Comparison of ENCODE assay signal across 12 cellular contexts in genomic region chr11:71789444-71790196, GRCh38. TPM values are rescaled to one million over a fixed set of nuclear protein-coding genes. Genes with fewer than 3 reads are reported as not detected.
DNase-seq lines count a peak whose midpoint lies in the region; TF ChIP-seq lines count a peak whose summit lies in the region.
"Not testable (repeated sequence)": the region's sequence is repeated elsewhere in the genome, so short reads cannot be mapped to it uniquely, and the experiment has no call there.
"Had no signal": no experiment of that assay in that cellular context is flagged by ENCODE, and none has a peak within 500 bp of the region (broad histone marks: within the 10 kb centered on the region; RNA-seq: fewer than 3 reads in every experiment).

No MANE protein-coding gene starts in this region.

- not testable (repeated sequence) for H3K36me3 Mint-ChIP-seq in activated naive CD4-positive, alpha-beta T cell treated with anti-CD3 and anti-CD28 coated beads, Interleukin-2, amount 50 U/mL, for 24 hours

- not testable (repeated sequence) for H3K9me3 ChIP-seq in BLaER1 treated with 17β-estradiol and CSF1 and Interleukin-3, amounts not matched to agents 10 nM and 100 nM (replicated peaks in 1 of 11); GM23248 (ENCODE audit: low read depth); osteoblast (ENCODE audit: low read depth, low read length)

- not testable (repeated sequence) for H4K20me1 ChIP-seq in BLaER1 treated with 17β-estradiol and CSF1 and Interleukin-3, amounts not matched to agents 10 nM and 100 nM; GM23248 (ENCODE audit: insufficient read depth); osteoblast (ENCODE audit: insufficient read depth, low read length)

- H3K9ac ChIP-seq in BLaER1 treated with 17β-estradiol and CSF1 and Interleukin-3, amounts not matched to agents 10 nM and 100 nM; GM23248: not testable (repeated sequence)

- WGBS in GM23248 (ENCODE audit: low coverage in 1 of 2, low lambda C conversion rate in 2 of 2, missing lambda C conversion rate in 2 of 2), 2 experiments = 77 to 80% methylated on average over 8 of the region's 8 CpGs

- peak overlapping the region; percentile 12 for H3K27ac Mint-ChIP-seq in activated naive CD4-positive, alpha-beta T cell treated with anti-CD3 and anti-CD28 coated beads, Interleukin-2, amount 50 U/mL, for 24 hours

- H3K4me3 Mint-ChIP-seq in activated naive CD4-positive, alpha-beta T cell treated with anti-CD3 and anti-CD28 coated beads, Interleukin-2, amount 50 U/mL, for 24 hours = not testable (repeated sequence)

- peaks cover 18% of the 10 kb centered on the region for H3F3A ChIP-seq in GM23248 (ENCODE audit: insufficient read depth)

- H3K79me2 ChIP-seq in GM23248 (ENCODE audit: insufficient read depth); osteoblast (ENCODE audit: insufficient read depth, low read length): not testable (repeated sequence)

- H3K9me3 Mint-ChIP-seq in activated naive CD4-positive, alpha-beta T cell treated with anti-CD3 and anti-CD28 coated beads, Interleukin-2, amount 50 U/mL, for 24 hours = not testable (repeated sequence)

- not testable (repeated sequence) for H3K27me3 ChIP-seq in BLaER1 treated with 17β-estradiol and CSF1 and Interleukin-3, amounts not matched to agents 10 nM and 100 nM; GM23248 (replicated peaks; ENCODE audit: insufficient read depth); osteoblast (ENCODE audit: insufficient read depth, low read length)

- H3K9me2 ChIP-seq in GM23248 (ENCODE audit: insufficient read depth) = not testable (repeated sequence)

- peak overlapping the region in 3 of 11 experiments; percentile 3 to 34 (median 17); a peak in 4 of 22 replicates for H3K27ac ChIP-seq in BLaER1 treated with 17β-estradiol and CSF1 and Interleukin-3, amounts not matched to agents 10 nM and 100 nM
- H3K27ac ChIP-seq in GM23248 = not testable (repeated sequence)
- H3K27ac ChIP-seq in osteoblast (ENCODE audit: low read depth, low read length) = peak overlapping the region; percentile 77

- H3K4me1 ChIP-seq in BLaER1 treated with 17β-estradiol and CSF1 and Interleukin-3, amounts not matched to agents 10 nM and 100 nM = peaks cover 12 to 56% (median 43%) of the 10 kb centered on the region in 10 experiments
- H3K4me1 ChIP-seq in GM23248 (ENCODE audit: insufficient read depth) = peaks cover 20% of the 10 kb centered on the region
- peaks cover 23% of the 10 kb centered on the region for H3K4me1 ChIP-seq in osteoblast (ENCODE audit: insufficient read depth, low read length)

- intact Hi-C loops in head of caudate nucleus (cut with DNase I) = not testable (repeated sequence)

- DNase-seq in GM23248 (peak; percentile 45), NCI-H1092 treated with DMSO at 0.1 percent for 48 hours (lab: John Stamatoyannopoulos, UW) (peak; percentile 7), RPMI7951 (ENCODE audit: low read depth) (peak; percentile 36), head of caudate nucleus (peak in 26 of 42 donors; percentile 14 to 72 (median 48)), osteoblast (ENCODE audit: insufficient read length, low spot score, missing footprints) (peak; percentile 71)

- H3K4me3 ChIP-seq in BLaER1 treated with 17β-estradiol and CSF1 and Interleukin-3, amounts not matched to agents 10 nM and 100 nM; GM23248; osteoblast (ENCODE audit: insufficient read depth, low read length): not testable (repeated sequence)

- TF ChIP-seq CTCF in osteoblast (IDR thresholded peaks at IDR 0.05; ENCODE audit: extremely low read depth, low read depth, low read length) = not testable (repeated sequence)

- H3K4me2 ChIP-seq in BLaER1 treated with 17β-estradiol and CSF1 and Interleukin-3, amounts not matched to agents 10 nM and 100 nM = peak overlapping the region in 10 of 11 experiments; percentile 66 to 86 (median 76); a peak in 21 of 22 replicates
- H3K4me2 ChIP-seq in GM23248 (ENCODE audit: unreplicated experiment); osteoblast (ENCODE audit: insufficient read depth, low read length): not testable (repeated sequence)

- not testable (repeated sequence) for H2AFZ ChIP-seq in GM23248; osteoblast (ENCODE audit: low read length)

- in situ Hi-C loops in GM23248 (cut with MboI) = not testable (repeated sequence)

- not testable (repeated sequence) for H3K27me3 Mint-ChIP-seq in activated naive CD4-positive, alpha-beta T cell treated with anti-CD3 and anti-CD28 coated beads, Interleukin-2, amount 50 U/mL, for 24 hours

- peaks cover 24% of the 10 kb centered on the region for H3K4me1 Mint-ChIP-seq in activated naive CD4-positive, alpha-beta T cell treated with anti-CD3 and anti-CD28 coated beads, Interleukin-2, amount 50 U/mL, for 24 hours

- not testable (repeated sequence) for H3K36me3 ChIP-seq in BLaER1 treated with 17β-estradiol and CSF1 and Interleukin-3, amounts not matched to agents 10 nM and 100 nM; GM23248 (ENCODE audit: low read depth); osteoblast (ENCODE audit: insufficient read depth, low read length)

RNA-seq across cellular contexts. Expression of gene DEFB108B, which starts 43.4 kb away (rescaled TPM):
- total RNA-seq in GM23248 (2014; rRNA removed; shearing (Covaris generic)) = not detected in 2 replicates
- not detected in 2 replicates for polyA plus RNA-seq in GM23248 (2016; fragmentation: Nextera tagmentation; extraction: Ambion mirVana)
- total RNA-seq in RPMI7951 (2014; rRNA removed; shearing (Covaris generic)) = not detected in 2 replicates
- total RNA-seq in osteoblast = not detected in 2 replicates
- total RNA-seq: A673; CD8-positive, alpha-beta T cell; H4; Right ventricle myocardium inferior had no signal
- polyA plus RNA-seq: SK-N-SH had no signal

Comparison
In these comparisons a context has a peak if more than half of its experiments do, and no peak if none do; other contexts are left out.
1. DNase-seq: peak in every context shown above with its lines; median percentile 71 in osteoblast; 48 in head of caudate nucleus; 45 in GM23248; 36 in RPMI7951; 7 in NCI-H1092 treated with DMSO at 0.1 percent for 48 hours.